ENCODE assay signal across 19 cellular contexts in genomic region chr3:40267940-40268707, GRCh38. TPM values are rescaled to one million over a fixed set of nuclear protein-coding genes. Genes with fewer than 3 reads are reported as not detected.
DNase-seq lines count a peak whose midpoint lies in the region; ATAC-seq, FAIRE-seq and TF ChIP-seq lines count a peak whose summit lies in the region.
"Had no signal": no experiment of that assay in that cellular context is flagged by ENCODE, and none has a peak within 500 bp of the region (broad histone marks: within the 10 kb centered on the region; RNA-seq: fewer than 3 reads in every experiment).

No MANE protein-coding gene starts in this region.

- H3K4me3 ChIP-seq in A673 (ENCODE audit: low read depth, low read length, poor library complexity, severe bottlenecking): no peak overlapping the region
- no peak overlapping the region for H3K4me3 ChIP-seq in K562
- H3K4me3 ChIP-seq: adrenal gland, pancreas, vagina had no signal

- no TSS peak for BruUV-seq in A673 (replicated peaks; lab: Mats Ljungman, UMichigan)
- BruUV-seq in K562 (replicated peaks; lab: Mats Ljungman, UMichigan): no TSS peak

- TF ChIP-seq CTCF in A673 (conservative IDR thresholded peaks at IDR 0.05; ENCODE audit: low read depth, low read length): no peak
- no peak for TF ChIP-seq CTCF in K562 (IDR thresholded peaks at IDR 0.05 in 2 of 3, conservative IDR thresholded peaks at IDR 0.05 in 1 of 3; ENCODE audit: insufficient read depth in 2 of 3, low read depth in 1 of 3, low read length in 3 of 3)

- H3K36me3 ChIP-seq in A673 (ENCODE audit: insufficient read depth, low read length, poor library complexity, severe bottlenecking): no peaks in the 10 kb centered on the region
- H3K36me3 ChIP-seq in K562 (ENCODE audit: control insufficient read depth, insufficient read depth, low read length): no peaks in the 10 kb centered on the region
- H3K36me3 ChIP-seq: adrenal gland, pancreas, vagina had no signal

- H3K9ac ChIP-seq in K562 (ENCODE audit: insufficient read depth in 1 of 2, low read depth in 2 of 2, low read length in 2 of 2): no peak overlapping the region

- no peak overlapping the region for H3K27ac ChIP-seq in A673 (ENCODE audit: low read depth, low read length, poor library complexity, severe bottlenecking)
- no peak overlapping the region for H3K27ac ChIP-seq in K562 (ENCODE audit: extremely low read depth, low read depth, low read length)
- H3K27ac ChIP-seq: adrenal gland, pancreas, vagina had no signal

- POLR2A ChIA-PET in A673 (lab: Charles Lee; ENCODE audit: low non-redundant PET) (no interaction called here), K562 (lab: Yijun Ruan, JAX) (interaction anchor here (0.7 to 1.1 kb wide), 2 partner anchors 16 to 258 kb away, joined by 3 read pairs; no protein-coding TSS in a partner anchor)

- no peaks in the 10 kb centered on the region for H4K20me1 ChIP-seq in K562 (replicated peaks; ENCODE audit: control insufficient read depth, insufficient read depth, low read length)

- peak; percentile 11 for DNase-seq in A673 (ENCODE audit: low spot score)
- peak; percentile 48 for DNase-seq in EH (ENCODE audit: low read depth)
- DNase-seq in K562 (ENCODE audit: extremely low read depth in 1 of 4, low spot score in 3 of 4): no peak
- DNase-seq in kidney tubule cell (ENCODE audit: low spot score): peak; percentile 56
- no peak for DNase-seq in NCI-H187 (lab: John Stamatoyannopoulos, UW)
- no peak for DNase-seq in NOMO-1 treated with DMSO at 0.1 percent for 48 hours (lab: John Stamatoyannopoulos, UW; ENCODE audit: unreplicated experiment)
- DNase-seq: activated CD4-positive, alpha-beta T cell treated with anti-CD3 and anti-CD28 coated beads, Interleukin-2, amount 50 U/mL, for 4 hours; activated T-cell treated with anti-CD3 and anti-CD28 coated beads, Interleukin-2, amount 50 U/mL, for 48 hours; adrenal gland; effector memory CD8-positive, alpha-beta T cell; IMR-90; MV-4-11; NCI-H226; pancreas; stimulated activated naive CD8-positive, alpha-beta T cell treated with anti-CD3 and anti-CD28 coated beads, Interleukin-15, amount 100 ng/mL, for 72 hours had no signal

- intact Hi-C loops in A673 (cut with micrococcal nuclease; ENCODE audit: unreplicated experiment): no loop called here
- intact Hi-C loops in K562 (cut with micrococcal nuclease): no loop called here

- CTCF ChIA-PET in A673 (lab: Charles Lee): no interaction called here
- CTCF ChIA-PET in K562 (lab: Yijun Ruan, JAX; ENCODE audit: low intra/inter-chr PET ratio): no interaction called here

- FAIRE-seq in K562 (lab: Jason Lieb, UNC): no peak
- FAIRE-seq: islet of Langerhans, pancreas had no signal

- no peaks in the 10 kb centered on the region for H3K4me1 ChIP-seq in A673 (ENCODE audit: insufficient read depth, low read length, poor library complexity, severe bottlenecking)
- H3K4me1 ChIP-seq in K562 (replicated peaks in 1 of 2; ENCODE audit: control insufficient read depth in 2 of 2, insufficient read depth in 2 of 2, low read length in 2 of 2): no peaks in the 10 kb centered on the region; a peak in 2 of 5 replicates
- H3K4me1 ChIP-seq: adrenal gland, pancreas had no signal

- no peak for TF ChIP-seq POLR2A in K562 (conservative IDR thresholded peaks at IDR 0.05)

- no peaks in the 10 kb centered on the region for H3K9me1 ChIP-seq in K562 (ENCODE audit: control insufficient read depth, insufficient read depth, low read length)

- TF ChIP-seq EP300 in K562 (IDR thresholded peaks at IDR 0.05; ENCODE audit: low read length): no peak

- H2AFZ ChIP-seq in K562 (ENCODE audit: low read depth, low read length): no peak overlapping the region

- 9% methylated on average over 4 of the region's 4 CpGs for WGBS in K562 (ENCODE audit: insufficient coverage, low coverage, missing lambda C conversion rate)

- in situ Hi-C loops in K562 (cut with MboI): no loop called here

- no peaks in the 10 kb centered on the region for H3K79me2 ChIP-seq in K562 (ENCODE audit: control insufficient read depth, insufficient read depth, low read length)

- H3K27me3 ChIP-seq in A673 (replicated peaks; ENCODE audit: insufficient read depth, low read depth, low read length, poor library complexity) (no peaks in the 10 kb centered on the region), K562 (ENCODE audit: control insufficient read depth in 2 of 2, insufficient read depth in 2 of 2, low read length in 2 of 2) (peaks cover 0 to 15% of the 10 kb centered on the region in 2 experiments; a peak in 2 of 5 replicates)
- H3K27me3 ChIP-seq: adrenal gland, pancreas, vagina had no signal

- TF ChIP-seq RAD21 in K562 (CRISPR knock-in tag; conservative IDR thresholded peaks at IDR 0.05 in 1 of 2, IDR thresholded peaks at IDR 0.05 in 1 of 2): no peak

- H3K4me2 ChIP-seq in K562 (ENCODE audit: insufficient read depth, low read length): no peak overlapping the region

- no peaks in the 10 kb centered on the region for H3K9me3 ChIP-seq in A673 (ENCODE audit: low read depth, low read length, poor library complexity, severe bottlenecking)
- no peaks in the 10 kb centered on the region for H3K9me3 ChIP-seq in K562 (replicated peaks; ENCODE audit: control insufficient read depth, insufficient read depth, low read depth, low read length)
- H3K9me3 ChIP-seq: adrenal gland, pancreas, vagina had no signal

- ATAC-seq in K562: peak; percentile 61
- ATAC-seq in HG02938 (IDR thresholded peaks at IDR 0.05; ENCODE audit: unreplicated experiment): no peak
- ATAC-seq in HG03378 (IDR thresholded peaks at IDR 0.05; ENCODE audit: unreplicated experiment): no peak
- ATAC-seq: effector memory CD8-positive, alpha-beta T cell; stimulated activated naive CD8-positive, alpha-beta T cell treated with anti-CD3 and anti-CD28 coated beads, Interleukin-15, amount 100 ng/mL, for 72 hours had no signal

TF ChIP-seq in K562, 482 proteins besides CTCF, POLR2A, EP300 and RAD21 (continues in another document):
- TF ChIP-seq SETDB1 (IDR thresholded peaks at IDR 0.05; ENCODE audit: low read length): no peak
- TF ChIP-seq, protein P1, sequence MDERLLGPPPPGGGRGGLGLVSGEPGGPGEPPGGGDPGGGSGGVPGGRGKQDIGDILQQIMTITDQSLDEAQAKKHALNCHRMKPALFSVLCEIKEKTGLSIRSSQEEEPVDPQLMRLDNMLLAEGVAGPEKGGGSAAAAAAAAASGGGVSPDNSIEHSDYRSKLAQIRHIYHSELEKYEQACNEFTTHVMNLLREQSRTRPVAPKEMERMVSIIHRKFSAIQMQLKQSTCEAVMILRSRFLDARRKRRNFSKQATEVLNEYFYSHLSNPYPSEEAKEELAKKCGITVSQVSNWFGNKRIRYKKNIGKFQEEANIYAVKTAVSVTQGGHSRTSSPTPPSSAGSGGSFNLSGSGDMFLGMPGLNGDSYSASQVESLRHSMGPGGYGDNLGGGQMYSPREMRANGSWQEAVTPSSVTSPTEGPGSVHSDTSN (CRISPR knock-in tag; IDR thresholded peaks at IDR 0.05; ENCODE audit: low read depth): no peak
- TF ChIP-seq, protein P1 (tag; conservative IDR thresholded peaks at IDR 0.05; ENCODE audit: low read depth): peak; percentile 86
- TF ChIP-seq NEUROD1 (IDR thresholded peaks at IDR 0.05; ENCODE audit: borderline replicate concordance, low read depth, low read length, partially characterized antibody): no peak
- no peak for TF ChIP-seq EWSR1 (IDR thresholded peaks at IDR 0.05; ENCODE audit: borderline replicate concordance, low read depth, partially characterized antibody)
- TF ChIP-seq MAFG (tag; conservative IDR thresholded peaks at IDR 0.05): peak; percentile 20; the same call in 1 of the 2 replicates
- no peak for TF ChIP-seq ZNF717 (CRISPR knock-in tag; IDR thresholded peaks at IDR 0.05)
- no peak for TF ChIP-seq KAT8 (IDR thresholded peaks at IDR 0.05; ENCODE audit: low read depth)
- TF ChIP-seq PHTF2 (CRISPR knock-in tag; IDR thresholded peaks at IDR 0.05): no peak
- TF ChIP-seq NR4A1 (CRISPR knock-in tag; IDR thresholded peaks at IDR 0.05): no peak
- TF ChIP-seq NR4A1 (tag; IDR thresholded peaks at IDR 0.05): no peak
- TF ChIP-seq RAD51 (IDR thresholded peaks at IDR 0.05; ENCODE audit: borderline replicate concordance, low read depth): no peak
- TF ChIP-seq ZNF121 (CRISPR knock-in tag; conservative IDR thresholded peaks at IDR 0.05): no peak
- TF ChIP-seq ZNF764 (CRISPR knock-in tag; IDR thresholded peaks at IDR 0.05; ENCODE audit: low read depth): no peak

RNA-seq across cellular contexts. Expression of gene EIF1B, which starts 41.4 kb away (rescaled TPM):
- total RNA-seq in A673 (2021): 32.1 and 34.4 TPM in 2 replicates
- total RNA-seq in K562 (2011; cell fraction: chromatin; rRNA removed; ENCODE audit: low replicate concordance): 31.5 and 93.7 TPM in 2 replicates
- total RNA-seq in K562 (2011; cell fraction: nucleolus; rRNA removed): 17.1 and 19.3 TPM in 2 replicates
- 43.2 and 52.5 TPM in 2 replicates for total RNA-seq in K562 (2011; cell fraction: nucleoplasm; rRNA removed)
- 18.1 and 20.0 TPM in 2 replicates for total RNA-seq in K562 (2014; rRNA removed)
- total RNA-seq in K562 (2014; rRNA removed; fragmentation: Illumina TruSeq; extraction: Trizol): 59.3 and 68.7 TPM in 2 replicates
- total RNA-seq in K562 (2015; rRNA removed; fragmentation: Illumina TruSeq; extraction: Trizol): 61.0 and 65.8 TPM in 2 replicates
- 91.9 and 95.4 TPM in 2 replicates for total RNA-seq in K562 (2021)
- 35.4 and 45.3 TPM in 2 replicates for polyA plus RNA-seq in K562 (2011; rRNA removed)
- polyA plus RNA-seq in K562 (2011; cell fraction: cytosol; rRNA removed): 15.7 and 19.3 TPM in 2 replicates
- 26.0 and 40.1 TPM in 2 replicates for polyA plus RNA-seq in K562 (2011; cell fraction: nucleus; rRNA removed)
- polyA plus RNA-seq in K562 (2012): 104 and 159 TPM in 2 replicates
- polyA plus RNA-seq in K562 (2014; fragmentation: Illumina TruSeq; extraction: Trizol): 113 and 128 TPM in 2 replicates
- polyA plus RNA-seq in K562 (2014; fragmentation: Nextera tagmentation; extraction: Ambion mirVana): 100 to 1,000 TPM; 178 to 184 TPM
- 76.8 and 78.9 TPM in 2 replicates for polyA plus RNA-seq in K562 (2014; rRNA removed)
- 11.8 and 17.7 TPM in 2 replicates for polyA minus RNA-seq in K562 (2011; rRNA and poly(A)+ RNA removed)
- 14.3 and 22.0 TPM in 2 replicates for polyA minus RNA-seq in K562 (2011; cell fraction: cytosol; rRNA and poly(A)+ RNA removed)
- polyA minus RNA-seq in K562 (2011; cell fraction: nucleus; rRNA and poly(A)+ RNA removed): 12.1 and 23.9 TPM in 2 replicates

Comparison
In these comparisons a context has a peak if more than half of its experiments do, and no peak if none do; other contexts are left out.
1. DNase-seq: peak in A673 (single experiment), EH (single experiment) and kidney tubule cell (single experiment); none in K562 (0 of 4), NCI-H187 (0 of 2) and NOMO-1 treated with DMSO at 0.1 percent for 48 hours (single experiment).